ENCODE assay signal across 11 cellular contexts in the genomic region with DNA sequence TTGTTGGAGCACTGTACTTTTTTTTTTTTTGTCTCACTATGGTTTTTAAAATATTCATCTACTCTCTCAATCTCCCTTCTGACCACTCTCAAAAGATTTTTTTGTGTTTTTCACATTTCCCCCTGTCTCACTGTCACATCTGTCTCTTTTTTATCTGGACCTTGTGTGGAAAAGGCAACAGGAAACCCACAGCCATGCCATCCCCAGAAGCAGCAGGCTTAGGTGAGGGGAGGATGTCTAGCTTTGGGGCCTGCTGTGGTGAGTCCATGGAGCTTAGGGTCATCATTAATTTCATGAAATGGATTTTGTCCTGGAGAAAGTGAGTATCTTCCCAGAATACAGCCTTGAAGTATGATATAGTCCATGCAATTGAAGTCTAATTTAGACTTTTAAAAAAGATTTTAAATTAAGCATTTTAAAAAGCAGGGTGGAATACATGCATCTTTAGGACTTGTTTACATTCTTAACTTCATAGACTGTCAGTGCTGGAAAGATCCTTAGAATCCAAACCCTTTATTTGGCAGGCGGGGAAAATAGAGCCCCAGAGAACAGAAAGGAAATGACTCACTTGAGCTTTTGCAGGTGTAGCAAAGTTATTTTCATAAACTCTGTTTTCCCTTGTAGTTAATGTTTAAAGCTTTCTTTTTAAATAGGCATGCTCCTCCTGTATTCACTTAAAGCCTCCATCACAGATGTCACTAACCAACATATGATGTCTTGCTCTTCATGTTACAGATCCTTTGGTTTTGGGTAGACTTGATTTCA. TPM values are rescaled to one million over a fixed set of nuclear protein-coding genes. Genes with fewer than 3 reads are reported as not detected.
DNase-seq lines count a peak whose midpoint lies in the region; TF ChIP-seq lines count a peak whose summit lies in the region.
"Had no signal": no experiment of that assay in that cellular context is flagged by ENCODE, and none has a peak within 500 bp of the region (broad histone marks: within the 10 kb centered on the region; RNA-seq: fewer than 3 reads in every experiment).

No MANE protein-coding gene starts in this region.

- peak overlapping the region; percentile 63 to 80 (median 70) for H3K27ac ChIP-seq in sigmoid colon
- H3K27ac ChIP-seq in WERI-Rb-1 = no peak overlapping the region
- H3K27ac ChIP-seq: SK-N-MC, spleen had no signal

- intact Hi-C loops in sigmoid colon (cut with DNase I) = no loop called here

- H3K9me3 ChIP-seq in sigmoid colon = no peaks in the 10 kb centered on the region
- H3K9me3 ChIP-seq in WERI-Rb-1 (ENCODE audit: severe bottlenecking) = no peaks in the 10 kb centered on the region
- H3K9me3 ChIP-seq: spleen had no signal

- H3K4me3 ChIP-seq in Jurkat, Clone E6-1 (ENCODE audit: low read length) = no peak overlapping the region
- no peak overlapping the region for H3K4me3 ChIP-seq in epithelial cell of esophagus (ENCODE audit: low read length)
- H3K4me3 ChIP-seq in sigmoid colon = no peak overlapping the region
- no peak overlapping the region for H3K4me3 ChIP-seq in WERI-Rb-1 (ENCODE audit: low read depth, low read length)
- H3K4me3 ChIP-seq: SK-N-MC, spleen had no signal

- no peak for TF ChIP-seq CTCF in epithelial cell of esophagus (IDR thresholded peaks at IDR 0.05; ENCODE audit: insufficient read depth, low read depth, low read length, missing control alignments)
- TF ChIP-seq CTCF in sigmoid colon (IDR thresholded peaks at IDR 0.05) = no peak
- no peak for TF ChIP-seq CTCF in WERI-Rb-1 (IDR thresholded peaks at IDR 0.05; ENCODE audit: low read depth, low read length)

- peak; percentile 60 for DNase-seq in EH (ENCODE audit: low read depth)
- peak; percentile 45 for DNase-seq in Jurkat, Clone E6-1 (ENCODE audit: low read depth, low spot score)
- DNase-seq in epithelial cell of esophagus (ENCODE audit: low read depth) = peak; percentile 38
- no peak for DNase-seq in sigmoid colon
- DNase-seq in WERI-Rb-1 = no peak
- DNase-seq in ureter (ENCODE audit: low spot score) = no peak
- no peak for DNase-seq in NCI-H82 treated with DMSO at 0.1 percent for 48 hours (lab: John Stamatoyannopoulos, UW; ENCODE audit: unreplicated experiment)
- DNase-seq: activated gamma-delta T cell treated with Interleukin-2 at 50 U/mL for 16 hours, NCI-H1092, spleen had no signal

- WGBS in sigmoid colon, 2 donors = 7 to 13% methylated on average over 1 of the region's 1 CpG

- peaks cover 0 to 65% (median 60%) of the 10 kb centered on the region in 4 donors for H3K4me1 ChIP-seq in sigmoid colon

- peak in 2 of 4 donors; percentile 8 to 16 for TF ChIP-seq EP300 in sigmoid colon (IDR thresholded peaks at IDR 0.05)

- TF ChIP-seq POLR2A in sigmoid colon (IDR thresholded peaks at IDR 0.05) = no peak

- H3K27me3 ChIP-seq in sigmoid colon (no peaks in the 10 kb centered on the region), WERI-Rb-1 (ENCODE audit: insufficient read depth, low read depth, severe bottlenecking) (no peaks in the 10 kb centered on the region)
- H3K27me3 ChIP-seq: spleen had no signal

- H3K36me3 ChIP-seq in sigmoid colon (peaks cover 0 to 19% (median 5%) of the 10 kb centered on the region in 4 donors), WERI-Rb-1 (no peaks in the 10 kb centered on the region)

RNA-seq across cellular contexts. Expression of a gene that starts 25.1 kb away (rescaled TPM):
- polyA plus RNA-seq in Jurkat, Clone E6-1 (2012; ENCODE audit: insufficient read depth, insufficient read length) = 2.0 TPM
- total RNA-seq in sigmoid colon (10 to 100 TPM in 2 of 4 donors, 1 to 10 TPM in 2; 9.4 to 26.3 (median 16.0) TPM), ureter (16.8 TPM)
- 1 to 10 TPM; 1.2 to 2.3 (median 1.8) TPM for polyA plus RNA-seq in sigmoid colon

RNA-seq across cellular contexts. Expression of a gene that starts 44.4 kb away (rescaled TPM):
- not detected for polyA plus RNA-seq in Jurkat, Clone E6-1 (2012; ENCODE audit: insufficient read depth, insufficient read length)
- total RNA-seq in sigmoid colon = 10 to 100 TPM in 3 of 4 donors, 1 to 10 TPM in 1; 5.9 to 39.6 (median 21.9) TPM
- polyA plus RNA-seq in sigmoid colon = 1 to 10 TPM; 3.7 to 9.6 (median 4.1) TPM
- total RNA-seq in ureter = 31.4 TPM

Comparison
In these comparisons a context has a peak if more than half of its experiments do, and no peak if none do; other contexts are left out.
1. DNase-seq: peak in EH (single experiment), Jurkat, Clone E6-1 (single experiment) and epithelial cell of esophagus (single experiment); none in sigmoid colon (single experiment), WERI-Rb-1 (single experiment), ureter (single experiment) and NCI-H82 treated with DMSO at 0.1 percent for 48 hours (single experiment).